In the genomic region with DNA sequence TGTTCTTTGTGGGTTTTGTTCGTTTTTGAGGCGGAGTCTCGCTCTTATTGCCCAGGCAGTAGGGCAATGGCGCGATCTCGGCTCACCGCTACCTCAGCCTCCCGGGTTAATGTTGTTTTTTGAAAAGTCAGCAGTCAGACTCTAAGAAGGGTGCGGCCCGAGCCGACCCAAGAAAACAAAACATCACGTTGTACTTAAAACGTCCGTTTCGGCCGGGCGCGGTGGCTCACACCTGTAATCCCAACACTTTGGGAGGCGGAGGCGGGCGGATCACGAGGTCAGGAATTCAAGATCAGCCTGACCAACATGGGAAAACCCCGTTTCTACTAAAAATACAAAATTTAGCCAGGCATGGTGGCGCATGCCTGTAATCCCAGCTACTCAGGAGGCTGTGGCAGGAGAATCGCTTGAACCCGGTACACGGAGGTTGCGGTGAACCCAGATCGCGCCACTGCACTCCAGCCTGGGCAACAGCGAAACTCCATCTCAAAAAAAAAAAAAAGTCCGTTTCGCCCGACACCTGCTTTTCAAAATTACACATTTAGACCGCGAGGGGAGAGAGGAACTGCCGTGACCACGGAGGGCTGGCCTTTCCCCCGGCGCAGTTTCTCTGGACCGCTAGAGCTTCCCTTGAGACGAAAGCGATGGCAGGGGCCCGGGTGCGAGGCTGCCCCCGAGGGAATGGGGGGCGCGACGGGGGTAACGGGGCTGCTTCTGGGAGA, we compare ENCODE assay signal across 9 cellular contexts. TPM values are rescaled to one million over a fixed set of nuclear protein-coding genes. Genes with fewer than 3 reads are reported as not detected.
DNase-seq lines count a peak whose midpoint lies in the region; ATAC-seq and TF ChIP-seq lines count a peak whose summit lies in the region.
"Had no signal": no experiment of that assay in that cellular context is flagged by ENCODE, and none has a peak within 500 bp of the region (broad histone marks: within the 10 kb centered on the region; RNA-seq: fewer than 3 reads in every experiment).

No MANE protein-coding gene starts in this region.

- DNase-seq in H4 (ENCODE audit: low spot score), result peak; percentile 27
- no peak for DNase-seq in LNCaP clone FGC (ENCODE audit: low read depth)
- peak; percentile 39 to 47 (median 41) for DNase-seq in effector memory CD8-positive, alpha-beta T cell
- no peak for DNase-seq in ureter (ENCODE audit: low spot score)

- under 1% methylated on average over 50 of the region's 50 CpGs for WGBS in thymus

- no peaks in the 10 kb centered on the region for H3K9me3 Mint-ChIP-seq in effector memory CD8-positive, alpha-beta T cell

- H3K36me3 Mint-ChIP-seq in effector memory CD8-positive, alpha-beta T cell (ENCODE audit: insufficient read depth), result peaks cover 11% of the 10 kb centered on the region

- H3K4me3 ChIP-seq in GM12875 (ENCODE audit: low read depth, low read length) (peak overlapping the region; percentile 72), LNCaP clone FGC (ENCODE audit: low read depth, low read length) (peak overlapping the region; percentile 79), mononuclear cell (ENCODE audit: low read length) (peak overlapping the region; percentile 68), thymus (ENCODE audit: low read length) (peak overlapping the region; percentile 86)

- peak overlapping the region; percentile 87 to 88 for H3K4me3 Mint-ChIP-seq in effector memory CD8-positive, alpha-beta T cell

- peak; percentile 30 to 42 for ATAC-seq in activated CD4-positive, CD25-positive, alpha-beta regulatory T cell treated with anti-CD3 and anti-CD28 coated beads, Interleukin-2, amount 50 U/mL, for 24 hours
- peak; percentile 70 for ATAC-seq in effector memory CD8-positive, alpha-beta T cell (replicated peaks)

- H3K27me3 ChIP-seq in mononuclear cell (ENCODE audit: insufficient read depth, low read length) (no peaks in the 10 kb centered on the region), thymus (ENCODE audit: control insufficient read depth, insufficient read depth) (no peaks in the 10 kb centered on the region)

- TF ChIP-seq CTCF in GM12875 (IDR thresholded peaks at IDR 0.05; ENCODE audit: borderline replicate concordance, insufficient read depth, low read depth, low read length) (0 out of 2 replicates have a peak, but pooled peaks have one; percentile 20), LNCaP clone FGC (IDR thresholded peaks at IDR 0.05; ENCODE audit: control insufficient read depth, extremely low read depth, insufficient read depth) (0 out of 2 replicates have a peak, but pooled peaks have one; percentile 3)

- peak overlapping the region; percentile 88 for H3K27ac ChIP-seq in thymus (ENCODE audit: low read depth)

- H3K9me3 ChIP-seq in mononuclear cell (ENCODE audit: low read depth, low read length) (no peaks in the 10 kb centered on the region), thymus (ENCODE audit: control insufficient read depth) (no peaks in the 10 kb centered on the region)

- H3K4me1 Mint-ChIP-seq in effector memory CD8-positive, alpha-beta T cell (ENCODE audit: low read depth in 2 of 2), result peaks cover 16 to 22% of the 10 kb centered on the region in 2 donors

- peaks cover 4% of the 10 kb centered on the region for H3K36me3 ChIP-seq in thymus (ENCODE audit: control insufficient read depth, insufficient read depth)

- peak overlapping the region; percentile 82 to 83 for H3K27ac Mint-ChIP-seq in effector memory CD8-positive, alpha-beta T cell

- no peaks in the 10 kb centered on the region for H3K27me3 Mint-ChIP-seq in effector memory CD8-positive, alpha-beta T cell

- H3K4me1 ChIP-seq in mononuclear cell (ENCODE audit: insufficient read depth, low read length) (peaks cover 40% of the 10 kb centered on the region), thymus (ENCODE audit: control insufficient read depth, insufficient read depth, low read length) (peaks cover 18% of the 10 kb centered on the region)

RNA-seq across cellular contexts. Expression of gene CD59, which starts 0.6 kb away (rescaled TPM):
- 196 and 287 TPM in 2 replicates for total RNA-seq in H4 (2014; rRNA removed; shearing (Covaris generic))
- total RNA-seq in mononuclear cell, result 14.9 TPM
- polyA plus RNA-seq in thymus, result 156 TPM
- total RNA-seq in ureter, result 546 TPM

RNA-seq across cellular contexts. Expression of gene C11orf91, which starts 35.0 kb away (rescaled TPM):
- not detected in 2 replicates for total RNA-seq in H4 (2014; rRNA removed; shearing (Covaris generic))
- total RNA-seq in mononuclear cell, result not detected
- polyA plus RNA-seq in thymus, result 0.14 TPM
- 0.52 TPM for total RNA-seq in ureter
- total RNA-seq: dermis microvascular lymphatic vessel endothelial cell had no signal

RNA-seq across cellular contexts. Expression of gene FBXO3, which starts 38.7 kb away (rescaled TPM):
- 49.9 and 62.1 TPM in 2 replicates for total RNA-seq in H4 (2014; rRNA removed; shearing (Covaris generic))
- total RNA-seq in mononuclear cell (93.9 TPM), ureter (36.5 TPM)
- polyA plus RNA-seq in thymus, result 32.9 TPM

Comparison
In these comparisons a context has a peak if more than half of its experiments do, and no peak if none do; other contexts are left out.
1. DNase-seq: peak in H4 (single experiment) and effector memory CD8-positive, alpha-beta T cell (3 of 3); none in LNCaP clone FGC (single experiment) and ureter (single experiment).
2. RNA of gene CD59, which starts 0.6 kb away (total RNA-seq): 546 TPM in ureter (single experiment) and 196 to 287 TPM in H4; 14.9 TPM in mononuclear cell (single experiment); every median in the first group is over 10 times any median in the second.
3. Peak in every context shown above with its lines, with median percentiles within 50 percentile points of each other: H3K4me3 ChIP-seq.